8 cellular contexts compared by ENCODE assay signal in the genomic region with DNA sequence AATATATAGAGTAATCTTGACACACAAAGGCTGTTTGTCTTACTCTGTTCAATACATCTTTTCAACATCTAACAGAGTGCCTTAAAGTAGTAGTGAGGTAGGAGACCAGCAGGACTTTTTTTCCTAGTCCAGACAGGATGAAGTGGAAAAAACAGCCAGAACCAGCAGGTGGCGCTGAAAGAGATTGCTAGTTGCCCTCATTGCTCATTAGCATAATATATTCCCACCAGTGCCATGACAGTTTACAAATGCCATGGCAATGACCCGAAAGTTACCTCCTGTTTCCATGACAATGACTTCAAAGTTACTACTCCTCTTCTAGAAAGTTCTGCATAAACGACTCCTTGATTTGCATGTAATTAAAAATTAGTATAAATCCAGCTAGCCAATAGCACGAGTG.
DNase-seq lines count a peak whose midpoint lies in the region; ATAC-seq and TF ChIP-seq lines count a peak whose summit lies in the region.

No MANE protein-coding gene starts in this region.

- H3K9ac ChIP-seq in OCI-LY3 (ENCODE audit: low read length): no peak overlapping the region

- H3K4me2 ChIP-seq in OCI-LY3 (ENCODE audit: low read length): no peak overlapping the region

- H3K36me3 Mint-ChIP-seq in MCF 10A (ENCODE audit: insufficient read depth, unreplicated experiment): no peaks in the 10 kb centered on the region

- TF ChIP-seq POLR2A in breast epithelium (IDR thresholded peaks at IDR 0.05): no peak
- no peak for TF ChIP-seq POLR2A in esophagus squamous epithelium (IDR thresholded peaks at IDR 0.05)

- H3K27me3 ChIP-seq in breast epithelium (no peaks in the 10 kb centered on the region), OCI-LY3 (ENCODE audit: low read depth, low read length) (no peaks in the 10 kb centered on the region; the same call in 1 of the 2 replicates), esophagus squamous epithelium (no peaks in the 10 kb centered on the region)

- H3K4me1 ChIP-seq in breast epithelium (peaks cover 0 to 1% of the 10 kb centered on the region in 2 donors), OCI-LY3 (ENCODE audit: low read length) (no peaks in the 10 kb centered on the region), esophagus squamous epithelium (peaks cover 6 to 54% (median 17%) of the 10 kb centered on the region in 3 donors)

- peak; percentile 67 for ATAC-seq in HG02610 (IDR thresholded peaks at IDR 0.05; ENCODE audit: unreplicated experiment)

- H3K79me2 ChIP-seq in OCI-LY3 (ENCODE audit: low read length): no peaks in the 10 kb centered on the region

- H3K9me3 ChIP-seq in breast epithelium (no peaks in the 10 kb centered on the region), OCI-LY3 (ENCODE audit: insufficient read depth, low read length) (no peaks in the 10 kb centered on the region), esophagus squamous epithelium (no peaks in the 10 kb centered on the region)

- H3K9me3 Mint-ChIP-seq in MCF 10A (ENCODE audit: unreplicated experiment): no peaks in the 10 kb centered on the region

- TF ChIP-seq CTCF in MCF 10A (IDR thresholded peaks at IDR 0.05; ENCODE audit: unreplicated experiment) (peak; percentile 39), breast epithelium (IDR thresholded peaks at IDR 0.05) (no peak), OCI-LY3 (IDR thresholded peaks at IDR 0.05; ENCODE audit: low read depth, low read length) (peak; percentile 56), esophagus squamous epithelium (IDR thresholded peaks at IDR 0.05) (peak in 4 of 6 experiments; percentile 5 to 63 (median 26))

- no peaks in the 10 kb centered on the region for H4K20me1 ChIP-seq in OCI-LY3 (ENCODE audit: insufficient read depth, low read length)

- intact Hi-C loops in MCF 10A (cut with micrococcal nuclease) (no loop called here), breast epithelium (cut with DNase I; ENCODE audit: low total_unique reads) (no loop called here), esophagus squamous epithelium (cut with DNase I) (no loop called here), posterior vena cava (cut with DNase I) (no loop called here)

- no peak overlapping the region for H2AFZ ChIP-seq in OCI-LY3 (ENCODE audit: low read depth, low read length)

- DNase-seq in MCF 10A (ENCODE audit: unreplicated experiment) (peak; percentile 78), breast epithelium (ENCODE audit: low spot score in 2 of 2) (no peak), esophagus squamous epithelium (lab: John Stamatoyannopoulos, UW) (no peak), DMS79 (lab: John Stamatoyannopoulos, UW) (no peak), posterior vena cava (ENCODE audit: low spot score) (no peak)
- DNase-seq in stimulated activated CD8-positive, alpha-beta memory T cell treated with anti-CD3 and anti-CD28 coated beads, Interleukin-4, amount 100 ng/mL, for 24 hours (ENCODE audit: low read depth): peak; percentile 1

- H3K4me3 ChIP-seq in breast epithelium (no peak overlapping the region), OCI-LY3 (ENCODE audit: low read length) (no peak overlapping the region), esophagus squamous epithelium (no peak overlapping the region)

- H3K27me3 Mint-ChIP-seq in MCF 10A (ENCODE audit: insufficient read depth, unreplicated experiment): no peaks in the 10 kb centered on the region

- peaks cover 41% of the 10 kb centered on the region for H3K4me1 Mint-ChIP-seq in MCF 10A (ENCODE audit: insufficient read depth, unreplicated experiment)

- 80 to 82% methylated on average over 4 of the region's 4 CpGs for WGBS in esophagus squamous epithelium, 2 donors

- H3K27ac ChIP-seq in breast epithelium: no peak overlapping the region
- no peak overlapping the region for H3K27ac ChIP-seq in OCI-LY3 (ENCODE audit: low read length)
- H3K27ac ChIP-seq in esophagus squamous epithelium: peak overlapping the region in 1 of 4 donors; percentile 1

- BruUV-seq in MCF 10A (replicated peaks; lab: Mats Ljungman, UMichigan): no TSS peak

- no peak overlapping the region for H3K4me3 Mint-ChIP-seq in MCF 10A (ENCODE audit: unreplicated experiment)

- H3K27ac Mint-ChIP-seq in MCF 10A (ENCODE audit: low read depth, unreplicated experiment): no peak overlapping the region

- H3K36me3 ChIP-seq in breast epithelium (no peaks in the 10 kb centered on the region), OCI-LY3 (replicated peaks; ENCODE audit: low read depth, low read length) (no peaks in the 10 kb centered on the region), esophagus squamous epithelium (no peaks in the 10 kb centered on the region)

- POLR2A ChIA-PET in MCF 10A (lab: Yijun Ruan, JAX): interaction anchor here (0.7 to 2.5 kb wide), 3 partner anchors 13 to 1622 kb away, joined by 3 to 7 read pairs (median 3); no protein-coding TSS in a partner anchor

- CTCF ChIA-PET in MCF 10A (lab: Yijun Ruan, JAX): interaction anchor here (0.6 to 1.5 kb wide), 11 partner anchors 16 to 1081 kb away, joined by 3 to 9 read pairs (median 3); no protein-coding TSS in a partner anchor

Comparison
In these comparisons a context has a peak if more than half of its experiments do, and no peak if none do; other contexts are left out.
1. DNase-seq: peak in MCF 10A (single experiment) and stimulated activated CD8-positive, alpha-beta memory T cell treated with anti-CD3 and anti-CD28 coated beads, Interleukin-4, amount 100 ng/mL, for 24 hours (single experiment); none in breast epithelium (0 of 2), esophagus squamous epithelium (single experiment), DMS79 (single experiment) and posterior vena cava (single experiment).
2. CTCF ChIP-seq: peak in MCF 10A (single experiment), OCI-LY3 (single experiment) and esophagus squamous epithelium (4 of 6); none in breast epithelium (0 of 3).